ENCODE assay signal across 1 cellular context in genomic region chr4:173167793-173168395, GRCh38.
TF ChIP-seq lines count a peak whose summit lies in the region.

No MANE protein-coding gene starts in this region.

TF ChIP-seq in K562, 482 proteins besides CTCF, POLR2A, EP300 and RAD21 (continued from another document and continues in another):
- TF ChIP-seq, protein P1, sequence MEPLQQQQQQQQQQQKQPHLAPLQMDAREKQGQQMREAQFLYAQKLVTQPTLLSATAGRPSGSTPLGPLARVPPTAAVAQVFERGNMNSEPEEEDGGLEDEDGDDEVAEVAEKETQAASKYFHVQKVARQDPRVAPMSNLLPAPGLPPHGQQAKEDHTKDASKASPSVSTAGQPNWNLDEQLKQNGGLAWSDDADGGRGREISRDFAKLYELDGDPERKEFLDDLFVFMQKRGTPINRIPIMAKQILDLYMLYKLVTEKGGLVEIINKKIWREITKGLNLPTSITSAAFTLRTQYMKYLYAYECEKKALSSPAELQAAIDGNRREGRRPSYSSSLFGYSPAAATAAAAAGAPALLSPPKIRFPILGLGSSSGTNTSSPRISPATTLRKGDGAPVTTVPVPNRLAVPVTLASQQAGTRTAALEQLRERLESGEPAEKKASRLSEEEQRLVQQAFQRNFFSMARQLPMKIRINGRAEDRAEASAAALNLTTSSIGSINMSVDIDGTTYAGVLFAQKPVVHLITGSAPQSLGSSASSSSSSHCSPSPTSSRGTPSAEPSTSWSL (CRISPR knock-in tag; IDR thresholded peaks at IDR 0.05; ENCODE audit: borderline replicate concordance) = no peak
- no peak for TF ChIP-seq FOXA3 (CRISPR knock-in tag; conservative IDR thresholded peaks at IDR 0.05 in 1 of 2, IDR thresholded peaks at IDR 0.05 in 1 of 2)
- no peak for TF ChIP-seq CBX5 (IDR thresholded peaks at IDR 0.05; ENCODE audit: borderline replicate concordance, low read depth)
- TF ChIP-seq PHF20 (IDR thresholded peaks at IDR 0.05; ENCODE audit: partially characterized antibody) = no peak
- no peak for TF ChIP-seq FOXJ2 (tag; IDR thresholded peaks at IDR 0.05)
- no peak for TF ChIP-seq ZNF146 (CRISPR knock-in tag; IDR thresholded peaks at IDR 0.05; ENCODE audit: unreplicated experiment)
- no peak for TF ChIP-seq ZNF444 (CRISPR knock-in tag; IDR thresholded peaks at IDR 0.05)
- peak; percentile 87 for TF ChIP-seq GTF2E2 (tag; IDR thresholded peaks at IDR 0.05)
- TF ChIP-seq PRMT5 (CRISPR knock-in tag; IDR thresholded peaks at IDR 0.05) = no peak
- no peak for TF ChIP-seq CCAR2 (IDR thresholded peaks at IDR 0.05; ENCODE audit: low read depth, low read length)
- TF ChIP-seq MTA1 (IDR thresholded peaks at IDR 0.05; ENCODE audit: borderline replicate concordance) = no peak
- TF ChIP-seq BDP1 (IDR thresholded peaks at IDR 0.05; ENCODE audit: insufficient read depth, insufficient read length) = no peak
- TF ChIP-seq SMC3 (conservative IDR thresholded peaks at IDR 0.05; ENCODE audit: insufficient read depth, low read depth, low read length) = no peak
- TF ChIP-seq ZBTB40 (IDR thresholded peaks at IDR 0.05) = no peak
- TF ChIP-seq ZBTB40 (CRISPR knock-in tag; IDR thresholded peaks at IDR 0.05) = no peak
- peak; percentile 65 for TF ChIP-seq ASH1L (IDR thresholded peaks at IDR 0.05; ENCODE audit: borderline replicate concordance, low read depth, partially characterized antibody)
- TF ChIP-seq ZBTB2 (IDR thresholded peaks at IDR 0.05) = no peak
- TF ChIP-seq, protein P2, sequence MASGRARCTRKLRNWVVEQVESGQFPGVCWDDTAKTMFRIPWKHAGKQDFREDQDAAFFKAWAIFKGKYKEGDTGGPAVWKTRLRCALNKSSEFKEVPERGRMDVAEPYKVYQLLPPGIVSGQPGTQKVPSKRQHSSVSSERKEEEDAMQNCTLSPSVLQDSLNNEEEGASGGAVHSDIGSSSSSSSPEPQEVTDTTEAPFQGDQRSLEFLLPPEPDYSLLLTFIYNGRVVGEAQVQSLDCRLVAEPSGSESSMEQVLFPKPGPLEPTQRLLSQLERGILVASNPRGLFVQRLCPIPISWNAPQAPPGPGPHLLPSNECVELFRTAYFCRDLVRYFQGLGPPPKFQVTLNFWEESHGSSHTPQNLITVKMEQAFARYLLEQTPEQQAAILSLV (tag; IDR thresholded peaks at IDR 0.05) = no peak
- no peak for TF ChIP-seq TSHZ1 (CRISPR knock-in tag; IDR thresholded peaks at IDR 0.05)
- TF ChIP-seq TBP (optimal IDR thresholded peaks at IDR 0.05; ENCODE audit: low read depth, low read length) = peak; percentile 53
- no peak for TF ChIP-seq ELF4 (CRISPR knock-in tag; IDR thresholded peaks at IDR 0.05)
- TF ChIP-seq ZNF644 (tag; IDR thresholded peaks at IDR 0.05; ENCODE audit: low read depth) = no peak
- no peak for TF ChIP-seq GTF2F1 (IDR thresholded peaks at IDR 0.05; ENCODE audit: low read depth, low read length)
- no peak for TF ChIP-seq BRCA1 (IDR thresholded peaks at IDR 0.05)
- no peak for TF ChIP-seq BRCA1 (CRISPR knock-in tag; IDR thresholded peaks at IDR 0.05)
- TF ChIP-seq KAT2B (IDR thresholded peaks at IDR 0.05; ENCODE audit: low read depth, low read length) = no peak
- no peak for TF ChIP-seq ZNF3 (CRISPR knock-in tag; IDR thresholded peaks at IDR 0.05)
- no peak for TF ChIP-seq CBX8 (IDR thresholded peaks at IDR 0.05; ENCODE audit: borderline replicate concordance, extremely low read depth, low read depth, low read length, poor library complexity, severe bottlenecking)
- TF ChIP-seq SUPT5H (IDR thresholded peaks at IDR 0.05) = no peak
- TF ChIP-seq RNF2 (IDR thresholded peaks at IDR 0.05) = no peak
- TF ChIP-seq, protein P3, sequence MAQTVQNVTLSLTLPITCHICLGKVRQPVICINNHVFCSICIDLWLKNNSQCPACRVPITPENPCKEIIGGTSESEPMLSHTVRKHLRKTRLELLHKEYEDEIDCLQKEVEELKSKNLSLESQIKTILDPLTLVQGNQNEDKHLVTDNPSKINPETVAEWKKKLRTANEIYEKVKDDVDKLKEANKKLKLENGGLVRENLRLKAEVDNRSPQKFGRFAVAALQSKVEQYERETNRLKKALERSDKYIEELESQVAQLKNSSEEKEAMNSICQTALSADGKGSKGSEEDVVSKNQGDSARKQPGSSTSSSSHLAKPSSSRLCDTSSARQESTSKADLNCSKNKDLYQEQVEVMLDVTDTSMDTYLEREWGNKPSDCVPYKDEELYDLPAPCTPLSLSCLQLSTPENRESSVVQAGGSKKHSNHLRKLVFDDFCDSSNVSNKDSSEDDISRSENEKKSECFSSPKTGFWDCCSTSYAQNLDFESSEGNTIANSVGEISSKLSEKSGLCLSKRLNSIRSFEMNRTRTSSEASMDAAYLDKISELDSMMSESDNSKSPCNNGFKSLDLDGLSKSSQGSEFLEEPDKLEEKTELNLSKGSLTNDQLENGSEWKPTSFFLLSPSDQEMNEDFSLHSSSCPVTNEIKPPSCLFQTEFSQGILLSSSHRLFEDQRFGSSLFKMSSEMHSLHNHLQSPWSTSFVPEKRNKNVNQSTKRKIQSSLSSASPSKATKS (CRISPR knock-in tag; IDR thresholded peaks at IDR 0.05) = no peak
- no peak for TF ChIP-seq RREB1 (CRISPR knock-in tag; IDR thresholded peaks at IDR 0.05)
- no peak for TF ChIP-seq DLX4 (CRISPR knock-in tag; IDR thresholded peaks at IDR 0.05)
